ENCODE assay signal across 22 cellular contexts in genomic region chr18:12276736-12277554, GRCh38. TPM values are rescaled to one million over a fixed set of nuclear protein-coding genes. Genes with fewer than 3 reads are reported as not detected.
DNase-seq lines count a peak whose midpoint lies in the region; ATAC-seq and TF ChIP-seq lines count a peak whose summit lies in the region.
"Had no signal": no experiment of that assay in that cellular context is flagged by ENCODE, and none has a peak within 500 bp of the region (broad histone marks: within the 10 kb centered on the region; RNA-seq: fewer than 3 reads in every experiment).

No MANE protein-coding gene starts in this region.

- no peak for TF ChIP-seq POLR2A in esophagus muscularis mucosa (IDR thresholded peaks at IDR 0.05; ENCODE audit: low read depth)
- no peak for TF ChIP-seq POLR2A in transverse colon (IDR thresholded peaks at IDR 0.05)

- no peaks in the 10 kb centered on the region for H3K36me3 ChIP-seq in esophagus muscularis mucosa
- H3K36me3 ChIP-seq in neuronal stem cell (replicated peaks in 1 of 2; ENCODE audit: control insufficient read depth in 2 of 2, insufficient read depth in 2 of 2, low read length in 2 of 2): no peaks in the 10 kb centered on the region
- no peaks in the 10 kb centered on the region for H3K36me3 ChIP-seq in transverse colon
- H3K36me3 ChIP-seq: Peyer's patch had no signal

- no peak overlapping the region for H3K4me2 ChIP-seq in neuronal stem cell (ENCODE audit: insufficient read depth, low read length, poor library complexity, severe bottlenecking)
- H3K4me2 ChIP-seq: GM23338 had no signal

- H3K14ac ChIP-seq in neuronal stem cell (ENCODE audit: low read length): no peak overlapping the region

- H2BK12ac ChIP-seq in neuronal stem cell (ENCODE audit: low read length): peak overlapping the region; percentile 75

- H3K23ac ChIP-seq in neuronal stem cell (ENCODE audit: low read depth, low read length, poor library complexity): no peak overlapping the region

- peaks cover 18 to 63% (median 54%) of the 10 kb centered on the region in 4 donors for H3K4me1 ChIP-seq in esophagus muscularis mucosa
- peaks cover 12 to 15% of the 10 kb centered on the region in 2 donors for H3K4me1 ChIP-seq in neuronal stem cell (ENCODE audit: control insufficient read depth in 2 of 2, insufficient read depth in 1 of 2, low read depth in 1 of 2, low read length in 2 of 2)
- peaks cover 4 to 27% (median 6%) of the 10 kb centered on the region in 4 donors for H3K4me1 ChIP-seq in transverse colon

- H2BK5ac ChIP-seq in neuronal stem cell (ENCODE audit: low read length): no peak overlapping the region

- peaks cover 12% of the 10 kb centered on the region; the same call in 1 of the 2 replicates for H3K36me3 Mint-ChIP-seq in HFFc6 (ENCODE audit: low read depth)
- H3K36me3 Mint-ChIP-seq: CD4-positive, CD25-positive, alpha-beta regulatory T cell; IgD-negative memory B cell had no signal

- H2AFZ ChIP-seq in neuronal stem cell (ENCODE audit: low read length): no peak overlapping the region
- H2AFZ ChIP-seq: GM23338 had no signal

- 66% methylated on average over 19 of the region's 26 CpGs for WGBS in esophagus muscularis mucosa
- WGBS in neuronal stem cell (ENCODE audit: extremely low coverage in 2 of 2, insufficient read length in 2 of 2, insufficient replicate concordance in 1 of 2), 2 donors: no CpG with 5 or more reads among the region's 26 CpGs
- WGBS in transverse colon (ENCODE audit: low coverage in 1 of 2), 2 donors: 70 to 80% methylated on average over 2 to 26 of the region's 26 CpGs

- ATAC-seq in GM18870 (IDR thresholded peaks at IDR 0.05; ENCODE audit: unreplicated experiment): no peak
- ATAC-seq: GM23338 had no signal

- H3K9me3 ChIP-seq in esophagus muscularis mucosa (no peaks in the 10 kb centered on the region), neuronal stem cell (replicated peaks in 1 of 2; ENCODE audit: control insufficient read depth in 2 of 2, insufficient read depth in 1 of 2, low read depth in 1 of 2, low read length in 2 of 2) (no peaks in the 10 kb centered on the region), transverse colon (no peaks in the 10 kb centered on the region)
- H3K9me3 ChIP-seq: Peyer's patch had no signal

- peak overlapping the region; percentile 48 for H3K18ac ChIP-seq in neuronal stem cell (ENCODE audit: low read length)

- H2AK5ac ChIP-seq in neuronal stem cell (ENCODE audit: low read depth, low read length): peak overlapping the region; percentile 24

- H3K27me3 ChIP-seq in esophagus muscularis mucosa (no peaks in the 10 kb centered on the region), neuronal stem cell (ENCODE audit: control insufficient read depth in 3 of 3, insufficient read depth in 3 of 3, low read depth in 1 of 3, low read length in 3 of 3) (no peaks in the 10 kb centered on the region), transverse colon (no peaks in the 10 kb centered on the region)
- H3K27me3 ChIP-seq: Peyer's patch had no signal

- H3K27ac Mint-ChIP-seq in HFFc6: peak overlapping the region; percentile 66
- H3K27ac Mint-ChIP-seq: CD4-positive, CD25-positive, alpha-beta regulatory T cell; GM23338; IgD-negative memory B cell had no signal

- H3K27me3 Mint-ChIP-seq in HFFc6 (ENCODE audit: insufficient read depth): peaks cover 5% of the 10 kb centered on the region; the same call in 1 of the 2 replicates

- peak overlapping the region; percentile 47 for H3K9ac ChIP-seq in neuronal stem cell (ENCODE audit: low read depth, low read length, poor library complexity)

- peak overlapping the region; percentile 8 for H2BK15ac ChIP-seq in neuronal stem cell (ENCODE audit: low read length)

- intact Hi-C loops in esophagus muscularis mucosa (cut with DNase I): loop anchor here (5.0 kb wide), 1 partner anchor 100 kb away; the partner anchor contains the start of gene AFG3L2
- intact Hi-C loops in transverse colon (cut with DNase I; ENCODE audit: low total_unique reads): loop anchor here (10.0 kb wide), 1 partner anchor 388 kb away; no protein-coding TSS in a partner anchor

- no peak overlapping the region for H4K8ac ChIP-seq in neuronal stem cell (ENCODE audit: low read depth, low read length)

- H3K4me3 ChIP-seq in esophagus muscularis mucosa: no peak overlapping the region
- H3K4me3 ChIP-seq in neuronal stem cell (ENCODE audit: low read length in 2 of 2): no peak overlapping the region
- H3K4me3 ChIP-seq in transverse colon: no peak overlapping the region
- H3K4me3 ChIP-seq: GM23338, Peyer's patch had no signal

- in situ Hi-C loops in transverse colon (cut with MboI; ENCODE audit: low pct_ligation_motif_present in 1 of 4, low pct_unique_long_range_greater_than_20kb in 1 of 4, low sequenced_read_pairs in 3 of 4): no loop called here

- no peaks in the 10 kb centered on the region for H3K9me3 Mint-ChIP-seq in HFFc6
- H3K9me3 Mint-ChIP-seq: CD4-positive, CD25-positive, alpha-beta regulatory T cell; GM23338; IgD-negative memory B cell had no signal

- H2BK120ac ChIP-seq in neuronal stem cell (ENCODE audit: low read depth, low read length): peak overlapping the region; percentile 38

- no peak for TF ChIP-seq CTCF in HFFc6 (IDR thresholded peaks at IDR 0.05)
- no peak for TF ChIP-seq CTCF in esophagus muscularis mucosa (IDR thresholded peaks at IDR 0.05)
- TF ChIP-seq CTCF in transverse colon (IDR thresholded peaks at IDR 0.05): no peak

- peak overlapping the region; percentile 36 for H3K4me3 Mint-ChIP-seq in HFFc6
- H3K4me3 Mint-ChIP-seq: CD4-positive, CD25-positive, alpha-beta regulatory T cell; GM23338; IgD-negative memory B cell had no signal

- H3K4ac ChIP-seq in neuronal stem cell (ENCODE audit: low read length): peak overlapping the region; percentile 17

- DNase-seq in HFFc6 (no peak), esophagus muscularis mucosa (ENCODE audit: extremely low spot score) (no peak), neuronal stem cell (ENCODE audit: low spot score) (no peak), transverse colon (no peak), GF-D8 (lab: John Stamatoyannopoulos, UW) (no peak), OCI-M2 (lab: John Stamatoyannopoulos, UW; ENCODE audit: unreplicated experiment) (no peak)
- DNase-seq: Calu3; CD4-positive, CD25-positive, alpha-beta regulatory T cell; DMS79; NCI-H1417; NCI-H1930; NCI-H2171; NCI-H446 treated with DMSO at 0.1 percent for 48 hours; NCI-H82; Peyer's patch; SHP77 had no signal

- H4K91ac ChIP-seq in neuronal stem cell (ENCODE audit: low read depth, low read length, poor library complexity): peak overlapping the region; percentile 39

- no peaks in the 10 kb centered on the region for H3K79me1 ChIP-seq in neuronal stem cell (ENCODE audit: low read depth, low read length)

- H3K4me1 Mint-ChIP-seq in HFFc6 (ENCODE audit: low read depth): peaks cover 51% of the 10 kb centered on the region

- TF ChIP-seq EP300 in esophagus muscularis mucosa (IDR thresholded peaks at IDR 0.05): no peak
- TF ChIP-seq EP300 in transverse colon (IDR thresholded peaks at IDR 0.05; ENCODE audit: low read depth): no peak

- H3K27ac ChIP-seq in esophagus muscularis mucosa (replicated peaks in 1 of 4): peak overlapping the region; percentile 93 to 98 (median 96)
- H3K27ac ChIP-seq in neuronal stem cell (replicated peaks; ENCODE audit: low read length): no peak overlapping the region
- H3K27ac ChIP-seq in transverse colon: peak overlapping the region; percentile 90 to 97 (median 94)

RNA-seq across cellular contexts. Expression of gene CIDEA, which starts 22.8 kb away (rescaled TPM):
- total RNA-seq in HFFc6 (2021; fragmentation: NEBNext Ultra II Directional; extraction: Animal tissue kit (Norgen Biotek cat#: 25700)): not detected
- total RNA-seq in esophagus muscularis mucosa (not detected), transverse colon (1 to 10 TPM in 2 of 4 donors, under 1 TPM in 1, not detected in 1; 0.68 to 3.8 (median 3.7) TPM)
- not detected for polyA plus RNA-seq in neuronal stem cell (2013, experiment 1 of 2)
- polyA plus RNA-seq in neuronal stem cell (2013, experiment 2 of 2): not detected
- total RNA-seq: A673; Calu3; CD4-positive, CD25-positive, alpha-beta regulatory T cell; G401; GM23338; HT-29; Peyer's patch had no signal
- polyA plus RNA-seq: CD4-positive, CD25-positive, alpha-beta regulatory T cell; IgD-negative memory B cell had no signal

RNA-seq across cellular contexts. Expression of gene TUBB6, which starts 31.1 kb away (rescaled TPM):
- total RNA-seq in HFFc6 (2021; fragmentation: NEBNext Ultra II Directional; extraction: Animal tissue kit (Norgen Biotek cat#: 25700)): 100 to 1,000 TPM; 434 to 602 (median 568) TPM
- 1,000 to 10,000 TPM in 2 of 4 donors, 100 to 1,000 TPM in 2; 599 to 1,574 (median 1,002) TPM for total RNA-seq in esophagus muscularis mucosa
- 91.0 TPM for polyA plus RNA-seq in neuronal stem cell (2013, experiment 1 of 2)
- polyA plus RNA-seq in neuronal stem cell (2013, experiment 2 of 2): 86.1 TPM
- total RNA-seq in transverse colon: 100 to 1,000 TPM in 2 of 4 donors, 10 to 100 TPM in 2; 61.0 to 164 (median 108) TPM
- total RNA-seq: HT-29 had no signal
